8 cellular contexts compared by ENCODE assay signal in genomic region chr20:48827880-48828733, GRCh38. TPM values are rescaled to one million over a fixed set of nuclear protein-coding genes. Genes with fewer than 3 reads are reported as not detected.
A peak's percentile ranks its signal among the peaks of the same experiment; 100 is the strongest.
DNase-seq lines count a peak whose midpoint lies in the region; TF ChIP-seq lines count a peak whose summit lies in the region.

Gene PREX1 (minus strand): TSS chr20:48827999. CDS start chr20:48827860, 139 bp downstream.

- no peaks in the 10 kb centered on the region for H3K9me3 ChIP-seq in HEK293 (ENCODE audit: control insufficient read depth, insufficient read depth, low read depth, low read length)

- H3K36me3 ChIP-seq in HEK293 (ENCODE audit: control insufficient read depth in 2 of 2, insufficient read depth in 1 of 2, low read length in 2 of 2): no peaks in the 10 kb centered on the region

- DNase-seq in GM10266 (ENCODE audit: extremely low spot score) (peak; percentile 98), NCI-H1105 treated with DMSO at 0.1 percent for 48 hours (lab: John Stamatoyannopoulos, UW) (peak; percentile 47), cerebellum (ENCODE audit: low spot score) (peak; percentile 52), NCI-H187 treated with DMSO at 0.1 percent for 48 hours (lab: John Stamatoyannopoulos, UW) (no peak)
- DNase-seq in activated CD4-positive, CD25-positive, alpha-beta regulatory T cell treated with anti-CD3 and anti-CD28 coated beads, Interleukin-2, amount 50 U/mL, for 72 hours: peak; percentile 81
- DNase-seq in stimulated activated CD4-positive, alpha-beta T cell treated with anti-CD3 and anti-CD28 coated beads, Interleukin-1b, Interleukin-23, amount 100 ng/mL, for 1 hour (ENCODE audit: low read depth in 2 of 2): peak; percentile 63 to 64

- TF ChIP-seq CTCF in GM10266 (IDR thresholded peaks at IDR 0.05; ENCODE audit: control insufficient read depth, insufficient read depth, low read depth, missing control alignments) (peak; percentile 6), HEK293 (tag by site-specific recombination; IDR thresholded peaks at IDR 0.05) (no peak)

- no peaks in the 10 kb centered on the region for H3K27me3 ChIP-seq in layer of hippocampus (ENCODE audit: control insufficient read depth, insufficient read depth, low read length)

- CTCF ChIA-PET in HEK293 (lab: Yijun Ruan, JAX): interaction anchor here (0.6 kb wide), 3 partner anchors 47 to 776 kb away, joined by 3 to 6 read pairs (median 3); no protein-coding TSS in a partner anchor

- POLR2A ChIA-PET in HEK293 (lab: Yijun Ruan, JAX): interaction anchor here (1.1 to 1.6 kb wide), 3 partner anchors 26 to 96 kb away, joined by 4 to 7 read pairs (median 4); partner anchors contain the start of gene ARFGEF2

- peaks cover 9% of the 10 kb centered on the region; the same call in 1 of the 2 replicates for H3K4me1 ChIP-seq in HEK293 (ENCODE audit: control insufficient read depth, insufficient read depth, low read length)

- H3K27ac ChIP-seq in HEK293 (ENCODE audit: extremely low read depth, low read depth, low read length) (peak within 1 kb of the TSS; percentile 38; the same call in 1 of the 2 replicates), layer of hippocampus (ENCODE audit: low read depth, low read length) (peak within 1 kb of the TSS; percentile 89)

- peak within 1 kb of the TSS; percentile 60 for H3K4me3 ChIP-seq in HEK293 (ENCODE audit: low read depth, low read length)

TF ChIP-seq in HEK293, 187 proteins besides CTCF, POLR2A, EP300 and RAD21 (continues in another document):
- TF ChIP-seq ZNF280D (tag by site-specific recombination; IDR thresholded peaks at IDR 0.05) (no peak), ZNF777 (tag by site-specific recombination; IDR thresholded peaks at IDR 0.05; ENCODE audit: borderline replicate concordance) (peak; percentile 57; the same call in 1 of the 2 replicates), ZBTB17 (tag by site-specific recombination; IDR thresholded peaks at IDR 0.05) (peak; percentile 11; the same call in 1 of the 2 replicates), ZNF585B (tag by site-specific recombination; IDR thresholded peaks at IDR 0.05) (no peak), ZBTB11 (tag by site-specific recombination; conservative IDR thresholded peaks at IDR 0.05; ENCODE audit: low read depth) (peak; percentile 49; the same call in 1 of the 2 replicates), ZBTB48 (tag by site-specific recombination; IDR thresholded peaks at IDR 0.05) (peak; percentile 60), KLF9 (tag by site-specific recombination; IDR thresholded peaks at IDR 0.05; ENCODE audit: low read depth) (0 out of 2 replicates have a peak, but pooled peaks have one; percentile 47), ZBTB20 (tag by site-specific recombination; IDR thresholded peaks at IDR 0.05) (peak; percentile 66; the same call in 1 of the 2 replicates), ZNF558 (tag by site-specific recombination; IDR thresholded peaks at IDR 0.05) (no peak), GLIS1 (tag by site-specific recombination; IDR thresholded peaks at IDR 0.05) (no peak), ZNF2 (tag by site-specific recombination; IDR thresholded peaks at IDR 0.05) (0 out of 2 replicates have a peak, but pooled peaks have one; percentile 23), ZNF600 (tag by site-specific recombination; IDR thresholded peaks at IDR 0.05) (peak; percentile 86), ZEB2 (tag by site-specific recombination; IDR thresholded peaks at IDR 0.05) (0 out of 2 replicates have a peak, but pooled peaks have one; percentile 47), SP7 (tag by site-specific recombination; IDR thresholded peaks at IDR 0.05) (peak; percentile 25; the same call in 1 of the 2 replicates), KLF17 (tag by site-specific recombination; IDR thresholded peaks at IDR 0.05) (0 out of 2 replicates have a peak, but pooled peaks have one; percentile 27), ZNF274 (IDR thresholded peaks at IDR 0.05; ENCODE audit: low read length) (no peak), ZNF274 (tag by site-specific recombination; IDR thresholded peaks at IDR 0.05; ENCODE audit: borderline replicate concordance) (no peak), ZNF335 (tag by site-specific recombination; conservative IDR thresholded peaks at IDR 0.05) (peak; percentile 37), ZNF211 (tag by site-specific recombination; IDR thresholded peaks at IDR 0.05; ENCODE audit: low read depth) (no peak), ZBTB21 (tag by site-specific recombination; IDR thresholded peaks at IDR 0.05) (no peak), ZBTB26 (tag by site-specific recombination; optimal IDR thresholded peaks at IDR 0.05) (peak; percentile 90), ZSCAN30 (tag by site-specific recombination; IDR thresholded peaks at IDR 0.05) (peak; percentile 64; the same call in 1 of the 2 replicates), ZNF366 (tag by site-specific recombination; conservative IDR thresholded peaks at IDR 0.05) (peak; percentile 61; the same call in 1 of the 2 replicates), ZNF555 (tag by site-specific recombination; conservative IDR thresholded peaks at IDR 0.05) (no peak), ZIC2 (tag by site-specific recombination; IDR thresholded peaks at IDR 0.05) (peak; percentile 64), ZNF596 (tag by site-specific recombination; IDR thresholded peaks at IDR 0.05) (0 out of 2 replicates have a peak, but pooled peaks have one; percentile 7), BCL11A (tag by site-specific recombination; IDR thresholded peaks at IDR 0.05; ENCODE audit: low read depth) (peak; percentile 56; the same call in 1 of the 2 replicates), ZNF133 (tag by site-specific recombination; IDR thresholded peaks at IDR 0.05) (no peak)

RNA-seq across cellular contexts. Expression of gene PREX1, which starts in this region (rescaled TPM):
- 55.3 TPM for total RNA-seq in cerebellum
